Comparison of ENCODE assay signal across 9 cellular contexts in the genomic region with DNA sequence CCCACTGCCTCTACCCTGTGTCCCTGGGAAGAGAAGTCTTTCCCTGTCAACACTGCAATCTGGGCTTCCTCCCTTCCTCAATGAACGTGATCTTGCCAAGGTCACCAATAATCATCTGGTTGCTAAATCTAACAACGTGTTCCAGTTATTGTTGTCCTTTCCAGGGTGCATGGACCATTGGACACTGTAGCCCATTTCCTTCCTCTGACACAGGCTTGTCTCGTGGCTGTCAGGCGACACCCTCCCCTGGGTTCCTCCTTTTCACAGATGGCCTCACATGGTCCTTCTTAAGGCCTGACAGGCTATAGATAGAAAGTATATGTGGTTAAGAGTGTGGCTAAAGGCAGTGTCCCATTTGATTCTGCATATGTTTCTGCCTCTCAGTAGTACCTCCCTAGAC.
DNase-seq lines count a peak whose midpoint lies in the region; ATAC-seq and TF ChIP-seq lines count a peak whose summit lies in the region.
"Had no signal": no experiment of that assay in that cellular context is flagged by ENCODE, and none has a peak within 500 bp of the region (broad histone marks: within the 10 kb centered on the region; RNA-seq: fewer than 3 reads in every experiment).

No MANE protein-coding gene starts in this region.

- H2AFZ ChIP-seq in Karpas-422 (ENCODE audit: low read length), result no peak overlapping the region

- no peaks in the 10 kb centered on the region for H4K20me1 ChIP-seq in Karpas-422 (ENCODE audit: insufficient read depth, low read depth, low read length)

- intact Hi-C loops in heart left ventricle (cut with DNase I), result loop anchor here in 5 of 10 donors (5.0 to 10.0 kb wide), 3 partner anchors 132 to 189 kb away; no protein-coding TSS in a partner anchor
- intact Hi-C loops in tibial artery (cut with DNase I; ENCODE audit: low total_unique reads), result no loop called here

- no peak for TF ChIP-seq POLR2A in heart left ventricle (IDR thresholded peaks at IDR 0.05)

- H3K36me3 Mint-ChIP-seq in activated T-cell treated with anti-CD3 and anti-CD28 coated beads, Interleukin-2, amount 50 U/mL, for 72 hours (ENCODE audit: insufficient read depth in 2 of 2), result peaks cover 0 to 2% of the 10 kb centered on the region in 2 donors

- H3K9me3 ChIP-seq in heart left ventricle (no peaks in the 10 kb centered on the region), tibial artery (no peaks in the 10 kb centered on the region), Karpas-422 (ENCODE audit: low read length) (no peaks in the 10 kb centered on the region)

- no peaks in the 10 kb centered on the region for H3K9me3 Mint-ChIP-seq in activated T-cell treated with anti-CD3 and anti-CD28 coated beads, Interleukin-2, amount 50 U/mL, for 72 hours

- no peak overlapping the region for H3K9ac ChIP-seq in Karpas-422 (ENCODE audit: low read length)

- H3K4me3 Mint-ChIP-seq in activated T-cell treated with anti-CD3 and anti-CD28 coated beads, Interleukin-2, amount 50 U/mL, for 72 hours, result no peak overlapping the region

- peaks cover 60% of the 10 kb centered on the region for H3K27me3 Mint-ChIP-seq in activated T-cell treated with anti-CD3 and anti-CD28 coated beads, Interleukin-2, amount 50 U/mL, for 72 hours (ENCODE audit: low read depth)

- H3K4me3 ChIP-seq in heart left ventricle (no peak overlapping the region), tibial artery (no peak overlapping the region), Karpas-422 (ENCODE audit: low read length) (no peak overlapping the region)

- ATAC-seq in GM21367 (IDR thresholded peaks at IDR 0.05; ENCODE audit: unreplicated experiment) (peak; percentile 78), heart left ventricle (peak; percentile 35 to 79 (median 53)), GM21737 (IDR thresholded peaks at IDR 0.05; ENCODE audit: unreplicated experiment) (no peak)
- ATAC-seq in activated T-cell treated with anti-CD3 and anti-CD28 coated beads, Interleukin-2, amount 50 U/mL, for 72 hours (replicated peaks in 1 of 2), result no peak

- H3K79me2 ChIP-seq in Karpas-422 (ENCODE audit: low read length), result no peaks in the 10 kb centered on the region

- TF ChIP-seq CTCF in heart left ventricle (IDR thresholded peaks at IDR 0.05) (no peak), tibial artery (IDR thresholded peaks at IDR 0.05) (no peak)

- H3K9me2 ChIP-seq in Karpas-422 (replicated peaks; ENCODE audit: insufficient read depth, low read length), result no peaks in the 10 kb centered on the region

- peak; percentile 68 to 69 for DNase-seq in Kasumi-1 (lab: John Stamatoyannopoulos, UW)
- DNase-seq in heart left ventricle, result peak; percentile 55 to 71 (median 65)
- DNase-seq in tibial artery, result peak; percentile 84 to 85
- no peak for DNase-seq in NCI-H774 (lab: John Stamatoyannopoulos, UW)
- no peak for DNase-seq in Karpas-422
- DNase-seq in activated T-cell treated with anti-CD3 and anti-CD28 coated beads, Interleukin-2, amount 50 U/mL, for 72 hours, result no peak
- DNase-seq: NCI-H2171 had no signal

- H3K4me1 ChIP-seq in heart left ventricle, result peaks cover 0 to 73% (median 21%) of the 10 kb centered on the region in 12 donors
- H3K4me1 ChIP-seq in tibial artery, result peaks cover 0 to 24% (median 16%) of the 10 kb centered on the region in 4 donors
- peaks cover 8% of the 10 kb centered on the region for H3K4me1 ChIP-seq in Karpas-422 (ENCODE audit: low read length)

- no peaks in the 10 kb centered on the region for H3K27me3 ChIP-seq in heart left ventricle
- no peaks in the 10 kb centered on the region for H3K27me3 ChIP-seq in tibial artery
- no peaks in the 10 kb centered on the region for H3K27me3 ChIP-seq in Karpas-422 (ENCODE audit: low read length)

- H3K27ac ChIP-seq in heart left ventricle (peak overlapping the region in 9 of 12 donors; percentile 29 to 95 (median 70)), tibial artery (peak overlapping the region in 1 of 2 donors; percentile 48), Karpas-422 (ENCODE audit: low read length) (no peak overlapping the region)

- 27 to 44% (median 38%) methylated on average over 4 of the region's 4 CpGs for WGBS in heart left ventricle, 4 donors

- no peaks in the 10 kb centered on the region for H3K4me1 Mint-ChIP-seq in activated T-cell treated with anti-CD3 and anti-CD28 coated beads, Interleukin-2, amount 50 U/mL, for 72 hours (ENCODE audit: low read depth)

- H3K36me3 ChIP-seq in heart left ventricle (no peaks in the 10 kb centered on the region), tibial artery (no peaks in the 10 kb centered on the region), Karpas-422 (ENCODE audit: insufficient read depth, low read length) (no peaks in the 10 kb centered on the region)

- H3K27ac Mint-ChIP-seq in activated T-cell treated with anti-CD3 and anti-CD28 coated beads, Interleukin-2, amount 50 U/mL, for 72 hours, result no peak overlapping the region

- H3K4me2 ChIP-seq in Karpas-422 (ENCODE audit: low read depth, low read length, poor library complexity, severe bottlenecking), result no peak overlapping the region

Comparison
In these comparisons a context has a peak if more than half of its experiments do, and no peak if none do; other contexts are left out.
1. ATAC-seq: peak in GM21367 (single experiment) and heart left ventricle (4 of 4); none in GM21737 (single experiment) and activated T-cell treated with anti-CD3 and anti-CD28 coated beads, Interleukin-2, amount 50 U/mL, for 72 hours (0 of 2).
2. DNase-seq: peak in Kasumi-1 (2 of 2), heart left ventricle (5 of 5) and tibial artery (2 of 2); none in NCI-H774 (single experiment), Karpas-422 (single experiment) and activated T-cell treated with anti-CD3 and anti-CD28 coated beads, Interleukin-2, amount 50 U/mL, for 72 hours (0 of 2).